19 cellular contexts compared by ENCODE assay signal in the genomic region with DNA sequence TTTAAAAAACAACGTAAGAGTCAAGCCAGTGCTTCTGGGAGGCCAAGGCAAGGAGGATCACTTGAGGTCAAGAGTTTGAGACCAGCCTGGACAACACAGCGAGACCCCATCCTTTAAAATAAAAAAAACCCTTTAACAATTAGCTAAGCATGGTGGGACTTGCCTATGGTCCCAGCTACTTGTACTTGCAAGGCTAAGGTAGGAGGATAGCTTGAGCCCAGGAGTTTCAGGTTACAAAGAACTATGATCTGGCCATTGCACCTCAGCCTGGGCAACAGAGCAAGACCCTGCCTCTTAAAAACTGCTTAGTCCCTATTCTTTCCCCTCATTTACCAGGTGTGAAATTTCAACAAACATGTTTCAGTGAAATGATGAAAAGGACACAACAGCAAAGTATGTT.
DNase-seq lines count a peak whose midpoint lies in the region; ATAC-seq and TF ChIP-seq lines count a peak whose summit lies in the region.
"Had no signal": no experiment of that assay in that cellular context is flagged by ENCODE, and none has a peak within 500 bp of the region (broad histone marks: within the 10 kb centered on the region; RNA-seq: fewer than 3 reads in every experiment).

No MANE protein-coding gene starts in this region.

- TF ChIP-seq CTCF in WTC11 (IDR thresholded peaks at IDR 0.05) = no peak

- H3K4me3 Mint-ChIP-seq in activated T-cell treated with anti-CD3 and anti-CD28 coated beads, Interleukin-2, amount 50 U/mL, for 24 hours = no peak overlapping the region
- no peak overlapping the region for H3K4me3 Mint-ChIP-seq in WTC11
- H3K4me3 Mint-ChIP-seq in effector memory CD8-positive, alpha-beta T cell = peak overlapping the region in 1 of 2 donors; percentile 35
- H3K4me3 Mint-ChIP-seq in stimulated activated effector memory CD8-positive, alpha-beta T cell treated with anti-CD3 and anti-CD28 coated beads, Interleukin-12 subunit alpha, Interleukin-12 subunit beta, amount 100 ng/mL, for 72 hours = no peak overlapping the region
- H3K4me3 Mint-ChIP-seq: HFFc6 had no signal

- peaks cover 72% of the 10 kb centered on the region for H3K36me3 Mint-ChIP-seq in activated T-cell treated with anti-CD3 and anti-CD28 coated beads, Interleukin-2, amount 50 U/mL, for 24 hours (ENCODE audit: low read depth)
- peaks cover 16% of the 10 kb centered on the region for H3K36me3 Mint-ChIP-seq in WTC11
- peaks cover 26% of the 10 kb centered on the region for H3K36me3 Mint-ChIP-seq in effector memory CD8-positive, alpha-beta T cell (ENCODE audit: insufficient read depth)
- peaks cover 43% of the 10 kb centered on the region for H3K36me3 Mint-ChIP-seq in stimulated activated effector memory CD8-positive, alpha-beta T cell treated with anti-CD3 and anti-CD28 coated beads, Interleukin-12 subunit alpha, Interleukin-12 subunit beta, amount 100 ng/mL, for 72 hours

- POLR2A ChIA-PET in WTC11 (lab: Charles Lee) = interaction anchor here (0.6 kb wide), 1 partner anchor 83 kb away, joined by 3 read pairs; no protein-coding TSS in a partner anchor

- H3K27ac Mint-ChIP-seq in activated T-cell treated with anti-CD3 and anti-CD28 coated beads, Interleukin-2, amount 50 U/mL, for 24 hours = peak overlapping the region; percentile 79
- no peak overlapping the region for H3K27ac Mint-ChIP-seq in WTC11
- peak overlapping the region; percentile 31 to 39 for H3K27ac Mint-ChIP-seq in effector memory CD8-positive, alpha-beta T cell
- peak overlapping the region; percentile 57 for H3K27ac Mint-ChIP-seq in stimulated activated effector memory CD8-positive, alpha-beta T cell treated with anti-CD3 and anti-CD28 coated beads, Interleukin-12 subunit alpha, Interleukin-12 subunit beta, amount 100 ng/mL, for 72 hours
- H3K27ac Mint-ChIP-seq: HFFc6 had no signal

- no peak for DNase-seq in activated T-cell treated with anti-CD3 and anti-CD28 coated beads, Interleukin-2, amount 50 U/mL, for 24 hours
- DNase-seq in activated T-cell treated with anti-CD3 and anti-CD28 coated beads for 4 hours (no peak), WTC11 (ENCODE audit: low spot score) (no peak), cerebellar nuclear complex (lab: John Stamatoyannopoulos, UW) (no peak), GDM1 (lab: John Stamatoyannopoulos, UW) (no peak), NCI-H69 (lab: John Stamatoyannopoulos, UW) (no peak)
- DNase-seq in effector memory CD8-positive, alpha-beta T cell = no peak
- no peak for DNase-seq in stimulated activated effector memory CD8-positive, alpha-beta T cell treated with anti-CD3 and anti-CD28 coated beads, Interleukin-12 subunit alpha, Interleukin-12 subunit beta, amount 100 ng/mL, for 72 hours (ENCODE audit: low spot score in 2 of 2)
- DNase-seq: 8988T; Caco-2; GOT3; HFFc6; NCI-H1092 treated with DMSO at 0.1 percent for 48 hours; NCI-H1694 treated with DMSO at 0.1 percent for 48 hours; NCI-H345; NCI-H526 treated with DMSO at 0.1 percent for 48 hours; NK-92 treated with Interleukin-12 subunit alpha and Interleukin-12 subunit beta, amount 100 ng/mL, for 24 hours; OCI-M1; RPMI8226 had no signal

- no peaks in the 10 kb centered on the region for H3K9me3 Mint-ChIP-seq in activated T-cell treated with anti-CD3 and anti-CD28 coated beads, Interleukin-2, amount 50 U/mL, for 24 hours
- H3K9me3 Mint-ChIP-seq in WTC11 = no peaks in the 10 kb centered on the region
- H3K9me3 Mint-ChIP-seq in effector memory CD8-positive, alpha-beta T cell = no peaks in the 10 kb centered on the region
- H3K9me3 Mint-ChIP-seq in stimulated activated effector memory CD8-positive, alpha-beta T cell treated with anti-CD3 and anti-CD28 coated beads, Interleukin-12 subunit alpha, Interleukin-12 subunit beta, amount 100 ng/mL, for 72 hours = no peaks in the 10 kb centered on the region
- H3K9me3 Mint-ChIP-seq: HFFc6 had no signal

- CTCF ChIA-PET in WTC11 (lab: Charles Lee) = no interaction called here

- H3K27me3 Mint-ChIP-seq in activated T-cell treated with anti-CD3 and anti-CD28 coated beads, Interleukin-2, amount 50 U/mL, for 24 hours = no peaks in the 10 kb centered on the region
- H3K27me3 Mint-ChIP-seq in WTC11 (ENCODE audit: low read depth) = no peaks in the 10 kb centered on the region
- no peaks in the 10 kb centered on the region for H3K27me3 Mint-ChIP-seq in effector memory CD8-positive, alpha-beta T cell

- H3K4me1 Mint-ChIP-seq in activated T-cell treated with anti-CD3 and anti-CD28 coated beads, Interleukin-2, amount 50 U/mL, for 24 hours (ENCODE audit: low read depth) = peaks cover 73% of the 10 kb centered on the region
- H3K4me1 Mint-ChIP-seq in WTC11 = peaks cover 8% of the 10 kb centered on the region; the same call in 1 of the 2 replicates
- peaks cover 36 to 66% of the 10 kb centered on the region in 2 donors for H3K4me1 Mint-ChIP-seq in effector memory CD8-positive, alpha-beta T cell (ENCODE audit: low read depth in 2 of 2)
- peaks cover 33% of the 10 kb centered on the region for H3K4me1 Mint-ChIP-seq in stimulated activated effector memory CD8-positive, alpha-beta T cell treated with anti-CD3 and anti-CD28 coated beads, Interleukin-12 subunit alpha, Interleukin-12 subunit beta, amount 100 ng/mL, for 72 hours

- ATAC-seq in WTC11 = no peak
- ATAC-seq in effector memory CD8-positive, alpha-beta T cell (replicated peaks) = no peak
- no peak for ATAC-seq in stimulated activated effector memory CD8-positive, alpha-beta T cell treated with anti-CD3 and anti-CD28 coated beads, Interleukin-12 subunit alpha, Interleukin-12 subunit beta, amount 100 ng/mL, for 72 hours

TF ChIP-seq in WTC11, 78 proteins besides CTCF, POLR2A, EP300 and RAD21:
- TF ChIP-seq, protein P1, sequence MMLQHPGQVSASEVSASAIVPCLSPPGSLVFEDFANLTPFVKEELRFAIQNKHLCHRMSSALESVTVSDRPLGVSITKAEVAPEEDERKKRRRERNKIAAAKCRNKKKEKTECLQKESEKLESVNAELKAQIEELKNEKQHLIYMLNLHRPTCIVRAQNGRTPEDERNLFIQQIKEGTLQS (CRISPR knock-in tag; conservative IDR thresholded peaks at IDR 0.05) = no peak
- TF ChIP-seq ZNF121 (CRISPR knock-in tag; IDR thresholded peaks at IDR 0.05) (peak; percentile 72; the same call in 1 of the 2 replicates), OVOL2 (CRISPR knock-in tag; IDR thresholded peaks at IDR 0.05; ENCODE audit: borderline replicate concordance) (no peak), GTF2I (CRISPR knock-in tag; conservative IDR thresholded peaks at IDR 0.05) (peak; percentile 46; the same call in 1 of the 2 replicates)
- TF ChIP-seq, protein P2, sequence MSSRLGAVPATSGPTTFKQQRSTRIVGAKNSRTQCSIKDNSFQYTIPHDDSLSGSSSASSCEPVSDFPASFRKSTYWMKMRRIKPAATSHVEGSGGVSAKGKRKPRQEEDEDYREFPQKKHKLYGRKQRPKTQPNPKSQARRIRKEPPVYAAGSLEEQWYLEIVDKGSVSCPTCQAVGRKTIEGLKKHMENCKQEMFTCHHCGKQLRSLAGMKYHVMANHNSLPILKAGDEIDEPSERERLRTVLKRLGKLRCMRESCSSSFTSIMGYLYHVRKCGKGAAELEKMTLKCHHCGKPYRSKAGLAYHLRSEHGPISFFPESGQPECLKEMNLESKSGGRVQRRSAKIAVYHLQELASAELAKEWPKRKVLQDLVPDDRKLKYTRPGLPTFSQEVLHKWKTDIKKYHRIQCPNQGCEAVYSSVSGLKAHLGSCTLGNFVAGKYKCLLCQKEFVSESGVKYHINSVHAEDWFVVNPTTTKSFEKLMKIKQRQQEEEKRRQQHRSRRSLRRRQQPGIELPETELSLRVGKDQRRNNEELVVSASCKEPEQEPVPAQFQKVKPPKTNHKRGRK (CRISPR knock-in tag; IDR thresholded peaks at IDR 0.05; ENCODE audit: borderline replicate concordance) = no peak
